ENCODE assay signal across 8 cellular contexts in the genomic region with DNA sequence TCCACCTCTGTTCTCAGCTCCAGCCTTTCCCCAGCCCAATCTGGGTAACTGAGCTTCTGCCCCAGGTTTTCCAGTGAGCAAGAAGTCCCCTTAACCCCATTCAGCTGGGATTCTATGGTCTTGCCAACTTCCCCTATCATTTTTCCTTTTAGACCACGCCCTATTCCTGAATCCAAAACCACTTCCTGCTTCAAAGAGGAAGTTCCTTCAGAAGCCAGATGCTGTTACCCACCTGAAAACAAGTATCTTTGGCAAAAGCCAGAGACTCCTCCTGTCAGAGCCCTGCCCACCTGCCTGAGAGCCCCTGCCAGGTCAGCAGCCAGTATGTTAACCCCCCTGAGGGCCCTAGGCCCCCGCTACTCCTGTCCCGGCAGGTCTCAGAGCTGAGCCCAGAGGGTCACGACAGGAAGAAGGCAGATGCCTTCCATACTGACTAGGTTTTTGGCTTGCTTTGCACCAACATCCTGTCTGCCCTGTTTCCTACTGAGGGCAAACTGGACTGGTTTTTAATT. TPM values are rescaled to one million over a fixed set of nuclear protein-coding genes. Genes with fewer than 3 reads are reported as not detected.
DNase-seq lines count a peak whose midpoint lies in the region; ATAC-seq and TF ChIP-seq lines count a peak whose summit lies in the region.

No MANE protein-coding gene starts in this region.

- intact Hi-C loops in activated CD4-positive, alpha-beta memory T cell treated with anti-CD3 and anti-CD28 coated beads for 36 hours (cut with micrococcal nuclease), result no loop called here
- intact Hi-C loops in right lobe of liver (cut with DNase I), result no loop called here

- peaks cover 0 to 28% (median 7%) of the 10 kb centered on the region in 4 donors for H3K4me1 ChIP-seq in right lobe of liver

- H3K36me3 ChIP-seq in right lobe of liver, result no peaks in the 10 kb centered on the region

- POLR2A ChIA-PET in activated CD4-positive, alpha-beta memory T cell treated with anti-CD3 and anti-CD28 coated beads for 36 hours (lab: Charles Lee), result interaction anchor here (1.3 kb wide), 1 partner anchor 12 kb away, joined by 3 read pairs; no protein-coding TSS in a partner anchor
- POLR2A ChIA-PET in HEK293T (lab: Yijun Ruan, JAX), result no interaction called here

- peak overlapping the region in 2 of 3 donors; percentile 2 to 7 for H3K27ac ChIP-seq in right lobe of liver

- no peaks in the 10 kb centered on the region for H3K9me3 Mint-ChIP-seq in activated CD4-positive, alpha-beta memory T cell treated with anti-CD3 and anti-CD28 coated beads for 36 hours

- no peaks in the 10 kb centered on the region for H3K36me3 Mint-ChIP-seq in activated CD4-positive, alpha-beta memory T cell treated with anti-CD3 and anti-CD28 coated beads for 36 hours

- H3K4me1 Mint-ChIP-seq in activated CD4-positive, alpha-beta memory T cell treated with anti-CD3 and anti-CD28 coated beads for 36 hours (ENCODE audit: low read depth), result peaks cover 54% of the 10 kb centered on the region

- DNase-seq in AML-193 (lab: John Stamatoyannopoulos, UW) (peak; percentile 42 to 57), HT-29 (ENCODE audit: low spot score) (peak; percentile 71), right lobe of liver (no peak), HEK293T (ENCODE audit: extremely low spot score) (no peak), retina (no peak), cerebellar cortex (ENCODE audit: low spot score) (no peak)
- DNase-seq in activated CD4-positive, alpha-beta memory T cell treated with anti-CD3 and anti-CD28 coated beads for 36 hours, result no peak

- no peak for TF ChIP-seq CTCF in right lobe of liver (IDR thresholded peaks at IDR 0.05)

- no peak overlapping the region for H3K4me3 Mint-ChIP-seq in activated CD4-positive, alpha-beta memory T cell treated with anti-CD3 and anti-CD28 coated beads for 36 hours

- no peaks in the 10 kb centered on the region for H3K9me3 ChIP-seq in right lobe of liver

- no peak overlapping the region for H3K4me3 ChIP-seq in right lobe of liver

- no peak for TF ChIP-seq POLR2A in right lobe of liver (IDR thresholded peaks at IDR 0.05)

- H3K27me3 ChIP-seq in right lobe of liver, result no peaks in the 10 kb centered on the region

- WGBS in right lobe of liver (ENCODE audit: insufficient coverage, low coverage, low lambda C conversion rate, missing lambda C conversion rate), result 56% methylated on average over 4 of the region's 4 CpGs

- no peaks in the 10 kb centered on the region for H3K27me3 Mint-ChIP-seq in activated CD4-positive, alpha-beta memory T cell treated with anti-CD3 and anti-CD28 coated beads for 36 hours

- CTCF ChIA-PET in activated CD4-positive, alpha-beta memory T cell treated with anti-CD3 and anti-CD28 coated beads for 36 hours (lab: Charles Lee), result interaction anchor here (0.6 to 1.6 kb wide), 4 partner anchors 14 to 191 kb away, joined by 3 to 4 read pairs (median 3); no protein-coding TSS in a partner anchor
- CTCF ChIA-PET in HEK293T (lab: Yijun Ruan, JAX), result no interaction called here

- ATAC-seq in right lobe of liver (no peak), GM21526 (IDR thresholded peaks at IDR 0.05; ENCODE audit: low FRiP score, unreplicated experiment) (no peak)

- peak overlapping the region; percentile 29 for H3K27ac Mint-ChIP-seq in activated CD4-positive, alpha-beta memory T cell treated with anti-CD3 and anti-CD28 coated beads for 36 hours

TF ChIP-seq in HEK293T, 16 proteins besides CTCF, POLR2A, EP300 and RAD21:
- TF ChIP-seq HDGF (IDR thresholded peaks at IDR 0.05; ENCODE audit: borderline replicate concordance), result no peak
- no peak for TF ChIP-seq BHLHE40 (IDR thresholded peaks at IDR 0.05; ENCODE audit: borderline replicate concordance)

RNA-seq across cellular contexts. Expression of gene MICAL2, which starts 20.3 kb away (rescaled TPM):
- 150 and 153 TPM in 2 replicates for total RNA-seq in HT-29 (2014; rRNA removed; shearing (Covaris generic))
- 100 to 1,000 TPM; 213 to 220 TPM for total RNA-seq in activated CD4-positive, alpha-beta memory T cell treated with anti-CD3 and anti-CD28 coated beads for 36 hours
- total RNA-seq in right lobe of liver, result 10 to 100 TPM; 17.0 to 50.7 (median 35.9) TPM

Comparison
In these comparisons a context has a peak if more than half of its experiments do, and no peak if none do; other contexts are left out.
1. DNase-seq: peak in AML-193 (2 of 2) and HT-29 (single experiment); none in activated CD4-positive, alpha-beta memory T cell treated with anti-CD3 and anti-CD28 coated beads for 36 hours (single experiment), right lobe of liver (0 of 3), HEK293T (single experiment), retina (single experiment) and cerebellar cortex (single experiment).